21 cellular contexts compared by ENCODE assay signal in the genomic region with DNA sequence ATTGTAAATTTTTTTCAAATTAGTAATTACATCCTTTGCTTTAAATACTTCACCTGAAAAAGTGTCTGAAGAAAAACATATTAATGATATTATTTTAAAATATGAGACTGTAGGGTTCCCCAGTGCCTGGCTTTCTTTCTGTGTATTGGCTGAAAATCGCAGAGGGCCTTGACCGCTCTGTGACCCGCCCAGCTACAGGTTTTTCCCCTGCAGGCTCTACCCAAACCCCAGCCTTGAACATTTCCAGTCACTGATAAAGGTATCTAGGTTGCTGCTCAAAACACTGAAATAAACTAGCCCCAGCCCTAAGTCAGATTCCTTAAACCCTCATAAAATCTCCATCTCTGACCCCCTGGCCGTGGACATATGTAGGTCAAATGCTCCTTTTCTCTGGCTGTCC.
"Had no signal": no experiment of that assay in that cellular context is flagged by ENCODE, and none has a peak within 500 bp of the region (broad histone marks: within the 10 kb centered on the region; RNA-seq: fewer than 3 reads in every experiment).

No MANE protein-coding gene starts in this region.

- FAIRE-seq: endothelial cell of umbilical vein had no signal

- H3K9me3 Mint-ChIP-seq: endodermal cell, neural crest cell had no signal

- H3K27ac Mint-ChIP-seq: endodermal cell had no signal

- H3K4me3 Mint-ChIP-seq: endodermal cell, neural crest cell had no signal

- H3K4me1 Mint-ChIP-seq: endodermal cell, neural crest cell had no signal

- H3K4me3 ChIP-seq: colonic mucosa, psoas muscle, suprapubic skin, tibial artery, upper lobe of right lung, vagina had no signal

- H3K9me3 ChIP-seq: colonic mucosa, psoas muscle, suprapubic skin, tibial artery, upper lobe of right lung, vagina had no signal

- H3K4me1 ChIP-seq: colonic mucosa, foreskin keratinocyte, parathyroid adenoma, psoas muscle, suprapubic skin, tibial artery, upper lobe of right lung, vagina had no signal

- H3K27me3 ChIP-seq: colonic mucosa, foreskin keratinocyte, suprapubic skin, tibial artery, upper lobe of right lung, vagina had no signal

- H3K27ac ChIP-seq: colonic mucosa, foreskin keratinocyte, parathyroid adenoma, psoas muscle, suprapubic skin, tibial artery, upper lobe of right lung, vagina had no signal

- ATAC-seq: foreskin keratinocyte; left colon; naive thymus-derived CD4-positive, alpha-beta T cell; psoas muscle; sciatic nerve; upper lobe of right lung had no signal

- H3K36me3 ChIP-seq: colonic mucosa, suprapubic skin, tibial artery, upper lobe of right lung, vagina had no signal

- DNase-seq: colonic mucosa; dermis blood vessel endothelial cell; endodermal cell; erythroblast; foreskin keratinocyte; left colon; mammary epithelial cell; naive thymus-derived CD4-positive, alpha-beta T cell; psoas muscle; retina; stimulated activated CD4-positive, alpha-beta T cell treated with anti-CD3 and anti-CD28 coated beads, Interleukin-2, amount 100 ng/mL, for 24 hours; stimulated activated CD4-positive, alpha-beta T cell treated with anti-CD3 and anti-CD28 coated beads, Interleukin-4, amount 100 ng/mL, for 4 hours; stimulated activated naive CD4-positive, alpha-beta T cell; tibial artery; upper lobe of right lung had no signal
